20 cellular contexts compared by ENCODE assay signal in the genomic region with DNA sequence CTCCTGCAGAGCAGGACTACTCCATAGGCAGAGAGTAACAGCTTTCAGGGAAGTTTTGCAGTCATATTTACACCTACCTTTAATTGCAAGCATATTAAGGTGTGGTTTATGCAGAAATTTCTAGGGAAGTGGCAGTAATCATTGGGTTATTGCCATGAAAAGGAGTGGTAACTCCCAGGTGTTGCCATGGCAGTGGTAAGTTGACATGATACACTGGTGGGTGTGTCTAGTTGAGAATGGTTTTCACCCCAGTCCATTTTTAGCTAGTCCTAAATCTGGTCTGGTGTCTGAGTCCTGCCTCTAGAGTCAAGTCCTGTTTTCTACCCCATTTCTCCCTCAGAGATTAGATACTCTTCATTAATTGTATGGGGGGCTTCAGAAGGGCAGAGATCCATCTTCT.
"Had no signal": no experiment of that assay in that cellular context is flagged by ENCODE, and none has a peak within 500 bp of the region (broad histone marks: within the 10 kb centered on the region; RNA-seq: fewer than 3 reads in every experiment).

No MANE protein-coding gene starts in this region.

- H3K27ac ChIP-seq: RWPE1 had no signal

- DNase-seq: IMR-90; Karpas-422; KG1; MM.1S; NCI-H1092 treated with DMSO at 0.1 percent for 48 hours; NCI-H1436; NCI-H187; NCI-H2029; NCI-H2081 treated with DMSO at 0.1 percent for 48 hours; NCI-H226; NCI-H446; NCI-H526; NCI-H774; NK-92 treated with Interleukin-12 subunit alpha and Interleukin-12 subunit beta, amount 100 ng/mL, for 24 hours; PC-3; SHP77; SK-N-SH had no signal

- ATAC-seq: HepG2, Panc1, PC-3 had no signal

- H3K9ac ChIP-seq: SK-N-SH had no signal

- H3K4me2 ChIP-seq: SK-N-SH had no signal

- H3K9me3 ChIP-seq: SK-N-SH had no signal
